ENCODE assay signal across 19 cellular contexts in genomic region chr4:88001871-88002270, GRCh38. TPM values are rescaled to one million over a fixed set of nuclear protein-coding genes. Genes with fewer than 3 reads are reported as not detected.
"Had no signal": no experiment of that assay in that cellular context is flagged by ENCODE, and none has a peak within 500 bp of the region (broad histone marks: within the 10 kb centered on the region; RNA-seq: fewer than 3 reads in every experiment).

No MANE protein-coding gene starts in this region.

- H3K36me3 ChIP-seq: left ventricle myocardium inferior, lower lobe of right lung, prostate gland, right lobe of liver had no signal

- H3K79me2 ChIP-seq: parathyroid adenoma had no signal

- H3K9me3 Mint-ChIP-seq: dendritic cell treated with granulocyte-macrophage colony-stimulating factor and Interleukin-4, amounts not matched to agents 40 ng/mL and 50 ng/mL, for 4 days; effector memory CD8-positive, alpha-beta T cell; immature natural killer cell; naive B cell; nephron; stimulated activated naive B cell treated with anti-CD40 and anti-IgM and Interleukin-4, amounts not matched to agents 10 μg/mL and 1 μg/mL and 100 μg/mL, for 72 hours; stimulated activated naive CD8-positive, alpha-beta T cell treated with anti-CD3 and anti-CD28 coated beads, Interleukin-15, amount 100 ng/mL, for 72 hours; type B pancreatic cell had no signal

- ATAC-seq: effector memory CD8-positive, alpha-beta T cell; foreskin keratinocyte; lower lobe of right lung; right lobe of liver; stimulated activated naive B cell treated with anti-CD40 and anti-IgM and Interleukin-4, amounts not matched to agents 10 μg/mL and 1 μg/mL and 100 μg/mL, for 72 hours; stimulated activated naive CD8-positive, alpha-beta T cell treated with anti-CD3 and anti-CD28 coated beads, Interleukin-15, amount 100 ng/mL, for 72 hours had no signal

- H3K9ac ChIP-seq: parathyroid adenoma had no signal

- DNase-seq: effector memory CD8-positive, alpha-beta T cell; erythroblast; foreskin keratinocyte; immature natural killer cell; left ventricle myocardium inferior; lower lobe of right lung; mesenchymal stem cell; naive B cell; retina; right lobe of liver; stimulated activated CD4-positive, alpha-beta T cell treated with anti-CD3 and anti-CD28 coated beads, Interleukin-2, amount 100 ng/mL, for 24 hours; stimulated activated CD4-positive, alpha-beta T cell treated with anti-CD3 and anti-CD28 coated beads, Interleukin-4, amount 100 ng/mL, for 4 hours; stimulated activated naive B cell treated with anti-CD40 and anti-IgM and Interleukin-4, amounts not matched to agents 10 μg/mL and 1 μg/mL and 100 μg/mL, for 72 hours; stimulated activated naive CD8-positive, alpha-beta T cell treated with anti-CD3 and anti-CD28 coated beads, Interleukin-15, amount 100 ng/mL, for 72 hours had no signal

- H3K27ac ChIP-seq: foreskin keratinocyte, left ventricle myocardium inferior, lower lobe of right lung, parathyroid adenoma, prostate gland, right lobe of liver had no signal

- H3K27me3 Mint-ChIP-seq: effector memory CD8-positive, alpha-beta T cell; naive B cell had no signal

- H3K36me3 Mint-ChIP-seq: immature natural killer cell; naive B cell; stimulated activated naive B cell treated with anti-CD40 and anti-IgM and Interleukin-4, amounts not matched to agents 10 μg/mL and 1 μg/mL and 100 μg/mL, for 72 hours had no signal

- H3K9me3 ChIP-seq: left ventricle myocardium inferior, lower lobe of right lung, prostate gland, right lobe of liver had no signal

- H3K4me3 ChIP-seq: left ventricle myocardium inferior, lower lobe of right lung, prostate gland, right lobe of liver had no signal

- H3K4me1 ChIP-seq: foreskin keratinocyte, parathyroid adenoma, prostate gland, right lobe of liver had no signal

- H3K4me3 Mint-ChIP-seq: dendritic cell treated with granulocyte-macrophage colony-stimulating factor and Interleukin-4, amounts not matched to agents 40 ng/mL and 50 ng/mL, for 4 days; effector memory CD8-positive, alpha-beta T cell; immature natural killer cell; naive B cell; nephron; stimulated activated naive B cell treated with anti-CD40 and anti-IgM and Interleukin-4, amounts not matched to agents 10 μg/mL and 1 μg/mL and 100 μg/mL, for 72 hours; stimulated activated naive CD8-positive, alpha-beta T cell treated with anti-CD3 and anti-CD28 coated beads, Interleukin-15, amount 100 ng/mL, for 72 hours; type B pancreatic cell had no signal

- H2AFZ ChIP-seq: parathyroid adenoma had no signal

- H3K27ac Mint-ChIP-seq: dendritic cell treated with granulocyte-macrophage colony-stimulating factor and Interleukin-4, amounts not matched to agents 40 ng/mL and 50 ng/mL, for 4 days; effector memory CD8-positive, alpha-beta T cell; immature natural killer cell; naive B cell; nephron; stimulated activated naive B cell treated with anti-CD40 and anti-IgM and Interleukin-4, amounts not matched to agents 10 μg/mL and 1 μg/mL and 100 μg/mL, for 72 hours; stimulated activated naive CD8-positive, alpha-beta T cell treated with anti-CD3 and anti-CD28 coated beads, Interleukin-15, amount 100 ng/mL, for 72 hours; type B pancreatic cell had no signal

- H3K27me3 ChIP-seq: foreskin keratinocyte, right lobe of liver had no signal

RNA-seq across cellular contexts. Expression of gene SPP1, which starts 26.4 kb away (rescaled TPM):
- polyA plus RNA-seq: immature natural killer cell had no signal
